In genomic region chr9:116928884-116929283, GRCh38 we compare ENCODE assay signal across 1 cellular context.
TF ChIP-seq lines count a peak whose summit lies in the region.

No MANE protein-coding gene starts in this region.

TF ChIP-seq in H1, 55 proteins besides CTCF, POLR2A, EP300 and RAD21 (continued from another document):
- TF ChIP-seq EGR1 (IDR thresholded peaks at IDR 0.05; ENCODE audit: borderline replicate concordance, low read depth, low read length) = no peak
- 0 out of 2 replicates have a peak, but pooled peaks have one; percentile 25 for TF ChIP-seq TBP (IDR thresholded peaks at IDR 0.05; ENCODE audit: low read depth, low read length)
- TF ChIP-seq CHD7 (IDR thresholded peaks at IDR 0.05; ENCODE audit: insufficient replicate concordance, low read length) = peak; percentile 81
- peak; percentile 92 for TF ChIP-seq SP1 (IDR thresholded peaks at IDR 0.05; ENCODE audit: low read depth, low read length)
- TF ChIP-seq CBX8 (IDR thresholded peaks at IDR 0.05; ENCODE audit: borderline replicate concordance, low read depth, low read length) = no peak
- TF ChIP-seq CHD1 (IDR thresholded peaks at IDR 0.05; ENCODE audit: low read depth, low read length) = no peak
- peak; percentile 80 for TF ChIP-seq YY1 (IDR thresholded peaks at IDR 0.05; ENCODE audit: low read depth, low read length)
- no peak for TF ChIP-seq CHD2 (IDR thresholded peaks at IDR 0.05; ENCODE audit: low read length)
- peak; percentile 60; the same call in 1 of the 2 replicates for TF ChIP-seq SRF (IDR thresholded peaks at IDR 0.05; ENCODE audit: low read depth, low read length)
- TF ChIP-seq, protein P1, sequence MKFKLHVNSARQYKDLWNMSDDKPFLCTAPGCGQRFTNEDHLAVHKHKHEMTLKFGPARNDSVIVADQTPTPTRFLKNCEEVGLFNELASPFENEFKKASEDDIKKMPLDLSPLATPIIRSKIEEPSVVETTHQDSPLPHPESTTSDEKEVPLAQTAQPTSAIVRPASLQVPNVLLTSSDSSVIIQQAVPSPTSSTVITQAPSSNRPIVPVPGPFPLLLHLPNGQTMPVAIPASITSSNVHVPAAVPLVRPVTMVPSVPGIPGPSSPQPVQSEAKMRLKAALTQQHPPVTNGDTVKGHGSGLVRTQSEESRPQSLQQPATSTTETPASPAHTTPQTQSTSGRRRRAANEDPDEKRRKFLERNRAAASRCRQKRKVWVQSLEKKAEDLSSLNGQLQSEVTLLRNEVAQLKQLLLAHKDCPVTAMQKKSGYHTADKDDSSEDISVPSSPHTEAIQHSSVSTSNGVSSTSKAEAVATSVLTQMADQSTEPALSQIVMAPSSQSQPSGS (IDR thresholded peaks at IDR 0.05; ENCODE audit: low read length) = peak; percentile 89
- peak; percentile 56; the same call in 1 of the 2 replicates for TF ChIP-seq TAF1 (IDR thresholded peaks at IDR 0.05; ENCODE audit: low read depth, low read length)
- 0 out of 4 replicates have a peak, but pooled peaks of 1 of the 2 experiments have one; percentile 49 for TF ChIP-seq SIN3A (conservative IDR thresholded peaks at IDR 0.05 in 1 of 2, IDR thresholded peaks at IDR 0.05 in 1 of 2; ENCODE audit: low read depth in 1 of 2, low read length in 2 of 2)
- TF ChIP-seq TEAD4 (IDR thresholded peaks at IDR 0.05; ENCODE audit: low read depth, low read length) = peak; percentile 100
- peak; percentile 26 to 57 for TF ChIP-seq BCL11A (IDR thresholded peaks at IDR 0.05; ENCODE audit: low read depth in 2 of 2, low read length in 2 of 2)
- peak; percentile 51 to 95; a peak in 3 of 4 replicates for TF ChIP-seq HDAC2 (IDR thresholded peaks at IDR 0.05; ENCODE audit: borderline replicate concordance in 1 of 2, low read depth in 2 of 2, low read length in 2 of 2)
- no peak for TF ChIP-seq CEBPB (IDR thresholded peaks at IDR 0.05; ENCODE audit: low read depth, low read length)
- peak; percentile 91 for TF ChIP-seq ASH2L (IDR thresholded peaks at IDR 0.05; ENCODE audit: low read length)
